In genomic region chr19:20422616-20423205, GRCh38 we compare ENCODE assay signal across 10 cellular contexts.
DNase-seq lines count a peak whose midpoint lies in the region; ATAC-seq and TF ChIP-seq lines count a peak whose summit lies in the region.
"Had no signal": no experiment of that assay in that cellular context is flagged by ENCODE, and none has a peak within 500 bp of the region (broad histone marks: within the 10 kb centered on the region; RNA-seq: fewer than 3 reads in every experiment).

No MANE protein-coding gene starts in this region.

- no peaks in the 10 kb centered on the region for H3K36me3 ChIP-seq in effector memory CD4-positive, alpha-beta T cell (ENCODE audit: control insufficient read depth, insufficient read depth, low read length)

- H3K9me3 ChIP-seq in effector memory CD4-positive, alpha-beta T cell (ENCODE audit: control insufficient read depth, low read length) = no peaks in the 10 kb centered on the region
- H3K9me3 ChIP-seq: SK-N-SH had no signal

- ATAC-seq in GM19463 (IDR thresholded peaks at IDR 0.05; ENCODE audit: unreplicated experiment) = no peak

- peaks cover 9% of the 10 kb centered on the region for H3K36me3 Mint-ChIP-seq in activated naive CD4-positive, alpha-beta T cell treated with anti-CD3 and anti-CD28 coated beads, Interleukin-2, amount 50 U/mL, for 24 hours
- H3K36me3 Mint-ChIP-seq in type B pancreatic cell = peaks cover 18% of the 10 kb centered on the region

- H3K27me3 ChIP-seq in effector memory CD4-positive, alpha-beta T cell (replicated peaks; ENCODE audit: control insufficient read depth, insufficient read depth, low read length, poor library complexity, severe bottlenecking) = no peaks in the 10 kb centered on the region

- DNase-seq in activated naive CD4-positive, alpha-beta T cell treated with anti-CD3 and anti-CD28 coated beads, Interleukin-2, amount 50 U/mL, for 16 hours = no peak
- no peak for DNase-seq in effector memory CD4-positive, alpha-beta T cell
- DNase-seq in myocyte (ENCODE audit: low read depth) (peak; percentile 9), type B pancreatic cell (ENCODE audit: extremely low spot score, unreplicated experiment) (no peak), DMS114 treated with DMSO at 0.1 percent for 48 hours (lab: John Stamatoyannopoulos, UW; ENCODE audit: unreplicated experiment) (no peak)
- no peak for DNase-seq in activated CD8-positive, alpha-beta memory T cell treated with anti-CD3 and anti-CD28 coated beads for 24 hours
- DNase-seq: COR-L47, SK-N-SH had no signal

- TF ChIP-seq CTCF in type B pancreatic cell (conservative IDR thresholded peaks at IDR 0.05) = no peak

- H3K4me3 ChIP-seq in effector memory CD4-positive, alpha-beta T cell (ENCODE audit: insufficient read depth, low read depth, low read length, poor library complexity, severe bottlenecking) = peak overlapping the region; percentile 84

- no peak overlapping the region for H3K27ac ChIP-seq in effector memory CD4-positive, alpha-beta T cell (ENCODE audit: insufficient read depth, low read length, poor library complexity, severe bottlenecking)

- no peak overlapping the region for H3K27ac Mint-ChIP-seq in activated naive CD4-positive, alpha-beta T cell treated with anti-CD3 and anti-CD28 coated beads, Interleukin-2, amount 50 U/mL, for 24 hours
- H3K27ac Mint-ChIP-seq in type B pancreatic cell = peak overlapping the region; percentile 99

- H3K4me1 Mint-ChIP-seq in activated naive CD4-positive, alpha-beta T cell treated with anti-CD3 and anti-CD28 coated beads, Interleukin-2, amount 50 U/mL, for 24 hours = peaks cover 4% of the 10 kb centered on the region
- H3K4me1 Mint-ChIP-seq in type B pancreatic cell (ENCODE audit: unreplicated experiment) = peaks cover 4% of the 10 kb centered on the region

- no peaks in the 10 kb centered on the region for H3K4me1 ChIP-seq in effector memory CD4-positive, alpha-beta T cell (ENCODE audit: control insufficient read depth, insufficient read depth, low read length, poor library complexity, severe bottlenecking)

- H3K27me3 Mint-ChIP-seq in activated naive CD4-positive, alpha-beta T cell treated with anti-CD3 and anti-CD28 coated beads, Interleukin-2, amount 50 U/mL, for 24 hours = peaks cover 3% of the 10 kb centered on the region
- H3K27me3 Mint-ChIP-seq in type B pancreatic cell = no peaks in the 10 kb centered on the region

- peak overlapping the region; percentile 94 for H3K4me3 Mint-ChIP-seq in activated naive CD4-positive, alpha-beta T cell treated with anti-CD3 and anti-CD28 coated beads, Interleukin-2, amount 50 U/mL, for 24 hours
- H3K4me3 Mint-ChIP-seq in type B pancreatic cell = peak overlapping the region; percentile 98

- peaks cover 5% of the 10 kb centered on the region for H3K9me3 Mint-ChIP-seq in activated naive CD4-positive, alpha-beta T cell treated with anti-CD3 and anti-CD28 coated beads, Interleukin-2, amount 50 U/mL, for 24 hours
- no peaks in the 10 kb centered on the region for H3K9me3 Mint-ChIP-seq in type B pancreatic cell
